1 cellular context compared by ENCODE assay signal in genomic region chr7:76108540-76109233, GRCh38.
TF ChIP-seq lines count a peak whose summit lies in the region.

No MANE protein-coding gene starts in this region.

TF ChIP-seq in K562, 482 proteins besides CTCF, POLR2A, EP300 and RAD21 (continued from another document):
- TF ChIP-seq ELK3 (CRISPR knock-in tag; IDR thresholded peaks at IDR 0.05) (no peak), HNRNPH1 (optimal IDR thresholded peaks at IDR 0.05; ENCODE audit: low read depth, low read length) (no peak), ZNF584 (CRISPR knock-in tag; IDR thresholded peaks at IDR 0.05; ENCODE audit: low read depth) (0 out of 2 replicates have a peak, but pooled peaks have one; percentile 58), SRSF9 (IDR thresholded peaks at IDR 0.05; ENCODE audit: borderline replicate concordance, low read depth, low read length) (no peak), E2F5 (CRISPR knock-in tag; IDR thresholded peaks at IDR 0.05) (no peak), ZNF232 (CRISPR knock-in tag; IDR thresholded peaks at IDR 0.05) (no peak)
TF ChIP-seq in K562: peak in this region for 15.
